In genomic region chr18:48333563-48333962, GRCh38 we compare ENCODE assay signal across 25 cellular contexts.
A peak's percentile ranks its signal among the peaks of the same experiment; 100 is the strongest.
DNase-seq lines count a peak whose midpoint lies in the region; ATAC-seq and TF ChIP-seq lines count a peak whose summit lies in the region.
"Had no signal": no experiment of that assay in that cellular context is flagged by ENCODE, and none has a peak within 500 bp of the region (broad histone marks: within the 10 kb centered on the region; RNA-seq: fewer than 3 reads in every experiment).

No MANE protein-coding gene starts in this region.

- no peak for ATAC-seq in HG03439 (IDR thresholded peaks at IDR 0.05; ENCODE audit: unreplicated experiment)
- ATAC-seq: A549; activated T-cell treated with anti-CD3 and anti-CD28 coated beads, Interleukin-2, amount 50 U/mL, for 4 hours; GM12878; right cardiac atrium; SK-N-SH treated with all-trans-retinoic acid at 6 μM for 48 hours had no signal

- DNase-seq in H7 (peak; percentile 61), NCI-H510A treated with DMSO at 0.1 percent for 48 hours (lab: John Stamatoyannopoulos, UW) (peak; percentile 83), medulla oblongata (ENCODE audit: extremely low spot score) (peak; percentile 19), MM.1S (no peak), AML-193 (lab: John Stamatoyannopoulos, UW) (no peak), GM19238 (ENCODE audit: insufficient read length, low spot score) (no peak)
- DNase-seq: activated CD4-positive, CD25-positive, alpha-beta regulatory T cell; activated naive CD4-positive, alpha-beta T cell treated with anti-CD3 and anti-CD28 coated beads, Interleukin-2, amount 50 U/mL, for 16 hours; activated T-cell treated with anti-CD3 and anti-CD28 coated beads, Interleukin-2, amount 50 U/mL, for 4 hours; Calu3; cerebellar nuclear complex; effector CD4-positive, alpha-beta T cell; hippocampal formation; KBM-7; NCI-H2171 treated with DMSO at 0.1 percent for 48 hours; right cardiac atrium; T1000 had no signal

- H3K36me3 ChIP-seq in BLaER1 (no peaks in the 10 kb centered on the region), H7 (replicated peaks; ENCODE audit: control insufficient read depth, insufficient read depth, low read length) (no peaks in the 10 kb centered on the region), MM.1S (replicated peaks; ENCODE audit: insufficient read depth, low read length) (no peaks in the 10 kb centered on the region)
- H3K36me3 ChIP-seq: ascending aorta, thoracic aorta had no signal

- H3K9me3 ChIP-seq in BLaER1 (no peaks in the 10 kb centered on the region), MM.1S (replicated peaks; ENCODE audit: insufficient read depth, low read length) (no peaks in the 10 kb centered on the region)
- H3K9me3 ChIP-seq: A549, ascending aorta, thoracic aorta had no signal

- peaks cover 10% of the 10 kb centered on the region for H3K4me1 ChIP-seq in BLaER1
- H3K4me1 ChIP-seq in MM.1S (ENCODE audit: low read length) = no peaks in the 10 kb centered on the region

- H3K27me3 ChIP-seq in BLaER1 = no peaks in the 10 kb centered on the region
- no peaks in the 10 kb centered on the region for H3K27me3 ChIP-seq in H7 (ENCODE audit: control insufficient read depth, insufficient read depth, low read length)
- no peaks in the 10 kb centered on the region for H3K27me3 ChIP-seq in MM.1S (replicated peaks; ENCODE audit: insufficient read depth, low read length)
- H3K27me3 ChIP-seq: ascending aorta had no signal

- H3K27ac ChIP-seq in BLaER1 (no peak overlapping the region), MM.1S (ENCODE audit: low read length) (no peak overlapping the region)
- H3K27ac ChIP-seq: A549, ascending aorta, thoracic aorta had no signal

- H3K4me2 ChIP-seq in BLaER1 (peak overlapping the region; percentile 36), MM.1S (ENCODE audit: low read depth, low read length) (no peak overlapping the region)
- H3K4me2 ChIP-seq: A549 had no signal

- H3K9me2 ChIP-seq in MM.1S (replicated peaks; ENCODE audit: insufficient read depth, low read length) = no peaks in the 10 kb centered on the region

- H2AFZ ChIP-seq in MM.1S (ENCODE audit: low read length) = no peak overlapping the region

- H3K9ac ChIP-seq in BLaER1 = no peak overlapping the region
- H3K9ac ChIP-seq in MM.1S (ENCODE audit: low read length) = no peak overlapping the region

- H3K4me3 ChIP-seq in BLaER1 (no peak overlapping the region), H7 (ENCODE audit: insufficient read depth, low read depth, low read length) (no peak overlapping the region), MM.1S (ENCODE audit: low read length) (no peak overlapping the region)
- H3K4me3 ChIP-seq: A549, ascending aorta, GM12878, lung, thoracic aorta had no signal

- H4K20me1 ChIP-seq in BLaER1 = no peaks in the 10 kb centered on the region
- H4K20me1 ChIP-seq in MM.1S (ENCODE audit: insufficient read depth, low read length) = no peaks in the 10 kb centered on the region

- no peaks in the 10 kb centered on the region for H3F3A ChIP-seq in MM.1S (ENCODE audit: insufficient read depth, low read length)

- TF ChIP-seq CTCF in MM.1S (IDR thresholded peaks at IDR 0.05; ENCODE audit: low read length) = no peak

- H3K79me2 ChIP-seq in MM.1S (ENCODE audit: low read length) = no peaks in the 10 kb centered on the region

Comparison
In these comparisons a context has a peak if more than half of its experiments do, and no peak if none do; other contexts are left out.
1. DNase-seq: peak in H7 (single experiment), NCI-H510A treated with DMSO at 0.1 percent for 48 hours (single experiment) and medulla oblongata (single experiment); none in MM.1S (single experiment), AML-193 (0 of 2) and GM19238 (single experiment).